ENCODE assay signal across 13 cellular contexts in the genomic region with DNA sequence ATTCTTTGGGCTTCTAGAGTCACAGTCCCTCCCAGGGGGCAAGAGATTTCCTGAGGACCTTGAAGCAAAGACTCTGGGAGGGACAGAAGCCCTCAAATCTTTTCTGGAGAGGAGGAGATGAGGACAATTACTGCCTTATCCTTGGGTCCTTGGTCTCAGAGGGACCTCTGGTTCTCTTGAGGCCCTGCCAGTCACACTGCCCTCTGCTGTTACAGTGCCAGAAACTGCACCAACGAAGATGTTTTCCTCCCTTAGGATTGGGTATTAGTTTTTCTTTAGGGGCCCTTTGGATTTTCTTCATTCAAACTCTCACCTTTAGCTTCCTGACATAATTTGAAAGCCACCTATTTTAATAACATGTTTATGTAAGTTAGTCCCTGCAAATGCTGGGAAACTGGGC. TPM values are rescaled to one million over a fixed set of nuclear protein-coding genes. Genes with fewer than 3 reads are reported as not detected.
DNase-seq lines count a peak whose midpoint lies in the region; ATAC-seq and TF ChIP-seq lines count a peak whose summit lies in the region.
"Had no signal": no experiment of that assay in that cellular context is flagged by ENCODE, and none has a peak within 500 bp of the region (broad histone marks: within the 10 kb centered on the region; RNA-seq: fewer than 3 reads in every experiment).

No MANE protein-coding gene starts in this region.

- H3K4me1 Mint-ChIP-seq in activated CD4-positive, alpha-beta T cell treated with anti-CD3 and anti-CD28 coated beads for 36 hours: no peaks in the 10 kb centered on the region
- no peaks in the 10 kb centered on the region for H3K4me1 Mint-ChIP-seq in progenitor cell of endocrine pancreas (ENCODE audit: low read depth)
- H3K4me1 Mint-ChIP-seq: IgD-negative memory B cell; naive thymus-derived CD4-positive, alpha-beta T cell had no signal

- POLR2A ChIA-PET in activated CD4-positive, alpha-beta T cell treated with anti-CD3 and anti-CD28 coated beads for 36 hours (lab: Charles Lee): no interaction called here

- no peaks in the 10 kb centered on the region for H3K9me3 Mint-ChIP-seq in activated CD4-positive, alpha-beta T cell treated with anti-CD3 and anti-CD28 coated beads for 36 hours (ENCODE audit: low read depth)
- H3K9me3 Mint-ChIP-seq in progenitor cell of endocrine pancreas (ENCODE audit: low read depth): no peaks in the 10 kb centered on the region
- H3K9me3 Mint-ChIP-seq: activated T-helper 2 cell treated with anti-CD3 and anti-CD28 coated beads, Interferon-gamma antibody, Interleukin-2, Interleukin-4, amounts not matched to agents 10 μg/mL and 5 μg/mL and 100 μg/mL, durations not matched to agents 14 hours and 24 hours and 36 hours; IgD-negative memory B cell had no signal

- DNase-seq in activated CD4-positive, alpha-beta T cell treated with anti-CD3 and anti-CD28 coated beads for 36 hours: peak; percentile 13
- DNase-seq in activated CD4-positive, alpha-beta T cell treated with anti-CD3 and anti-CD28 coated beads, Interleukin-2, amount 50 U/mL, for 4 hours: no peak
- DNase-seq in KBM-7 (peak; percentile 2), cerebellar cortex (ENCODE audit: low spot score) (peak; percentile 1), progenitor cell of endocrine pancreas (ENCODE audit: low spot score, unreplicated experiment) (no peak), hepatic stellate cell (ENCODE audit: low spot score) (no peak), CD1c-positive myeloid dendritic cell (ENCODE audit: extremely low spot score) (no peak)
- DNase-seq: naive thymus-derived CD4-positive, alpha-beta T cell; spleen; T-helper 2 cell had no signal

- peaks cover 15% of the 10 kb centered on the region for H3K27me3 Mint-ChIP-seq in activated CD4-positive, alpha-beta T cell treated with anti-CD3 and anti-CD28 coated beads for 36 hours
- peaks cover 28% of the 10 kb centered on the region for H3K27me3 Mint-ChIP-seq in progenitor cell of endocrine pancreas

- in situ Hi-C loops in KBM-7 (cut with MboI; ENCODE audit: low pct_unique_long_range_greater_than_20kb, low sequenced_read_pairs): no loop called here

- CTCF ChIA-PET in activated CD4-positive, alpha-beta T cell treated with anti-CD3 and anti-CD28 coated beads for 36 hours (lab: Charles Lee): interaction anchor here (0.6 to 0.7 kb wide), 2 partner anchors 31 to 155 kb away, joined by 3 to 4 read pairs; no protein-coding TSS in a partner anchor

- H3K36me3 Mint-ChIP-seq in activated CD4-positive, alpha-beta T cell treated with anti-CD3 and anti-CD28 coated beads for 36 hours (ENCODE audit: low read depth): no peaks in the 10 kb centered on the region
- no peaks in the 10 kb centered on the region for H3K36me3 Mint-ChIP-seq in progenitor cell of endocrine pancreas (ENCODE audit: insufficient read depth)
- H3K36me3 Mint-ChIP-seq: IgD-negative memory B cell; naive thymus-derived CD4-positive, alpha-beta T cell had no signal

- no peak for ATAC-seq in activated CD4-positive, alpha-beta T cell treated with anti-CD3 and anti-CD28 coated beads for 36 hours
- ATAC-seq in HG03196 (IDR thresholded peaks at IDR 0.05; ENCODE audit: unreplicated experiment): no peak
- ATAC-seq: naive thymus-derived CD4-positive, alpha-beta T cell had no signal

- H3K27ac Mint-ChIP-seq in activated CD4-positive, alpha-beta T cell treated with anti-CD3 and anti-CD28 coated beads for 36 hours: no peak overlapping the region
- no peak overlapping the region for H3K27ac Mint-ChIP-seq in progenitor cell of endocrine pancreas
- H3K27ac Mint-ChIP-seq: activated T-helper 2 cell treated with anti-CD3 and anti-CD28 coated beads, Interferon-gamma antibody, Interleukin-2, Interleukin-4, amounts not matched to agents 10 μg/mL and 5 μg/mL and 100 μg/mL, durations not matched to agents 14 hours and 24 hours and 36 hours; IgD-negative memory B cell; naive thymus-derived CD4-positive, alpha-beta T cell had no signal

- H3K4me3 Mint-ChIP-seq in activated CD4-positive, alpha-beta T cell treated with anti-CD3 and anti-CD28 coated beads for 36 hours: no peak overlapping the region
- H3K4me3 Mint-ChIP-seq in progenitor cell of endocrine pancreas (ENCODE audit: low read depth): no peak overlapping the region
- H3K4me3 Mint-ChIP-seq: IgD-negative memory B cell; naive thymus-derived CD4-positive, alpha-beta T cell had no signal

- intact Hi-C loops in activated CD4-positive, alpha-beta T cell treated with anti-CD3 and anti-CD28 coated beads for 36 hours (cut with DNase I, micrococcal nuclease): no loop called here

- peak; percentile 54 for TF ChIP-seq CTCF in progenitor cell of endocrine pancreas (IDR thresholded peaks at IDR 0.05; ENCODE audit: unreplicated experiment)

RNA-seq across cellular contexts. Expression of a gene that starts 58.2 kb away (rescaled TPM):
- under 1 TPM; 0.14 to 0.39 TPM for total RNA-seq in activated CD4-positive, alpha-beta T cell treated with anti-CD3 and anti-CD28 coated beads for 36 hours
- 1.7 and 4.2 TPM in 2 replicates for total RNA-seq in progenitor cell of endocrine pancreas
- total RNA-seq: activated T-helper 2 cell treated with anti-CD3 and anti-CD28 coated beads, Interferon-gamma antibody, Interleukin-2, Interleukin-4, amounts not matched to agents 10 μg/mL and 5 μg/mL and 100 μg/mL, durations not matched to agents 14 hours and 24 hours and 36 hours had no signal

Comparison
In these comparisons a context has a peak if more than half of its experiments do, and no peak if none do; other contexts are left out.
1. DNase-seq: peak in activated CD4-positive, alpha-beta T cell treated with anti-CD3 and anti-CD28 coated beads for 36 hours (single experiment), KBM-7 (single experiment) and cerebellar cortex (single experiment); none in activated CD4-positive, alpha-beta T cell treated with anti-CD3 and anti-CD28 coated beads, Interleukin-2, amount 50 U/mL, for 4 hours (0 of 2), progenitor cell of endocrine pancreas (single experiment), hepatic stellate cell (single experiment) and CD1c-positive myeloid dendritic cell (single experiment).